8 cellular contexts compared by ENCODE assay signal in genomic region chr6:122798099-122798641, GRCh38. TPM values are rescaled to one million over a fixed set of nuclear protein-coding genes. Genes with fewer than 3 reads are reported as not detected.
DNase-seq lines count a peak whose midpoint lies in the region; ATAC-seq and FAIRE-seq lines count a peak whose summit lies in the region.

No MANE protein-coding gene starts in this region.

- DNase-seq in HuH-7 (ENCODE audit: low spot score) (peak; percentile 39), small intestine (peak; percentile 97), medulla oblongata (ENCODE audit: extremely low spot score) (no peak), KG1 (lab: John Stamatoyannopoulos, UW) (no peak), NCI-H526 treated with DMSO at 0.1 percent for 48 hours (lab: John Stamatoyannopoulos, UW) (no peak)

- peak; percentile 73 for FAIRE-seq in colon (lab: Jason Lieb, UNC)
- peak; percentile 68 for FAIRE-seq in small intestine (lab: Jason Lieb, UNC)

- no peaks in the 10 kb centered on the region for H3K36me3 ChIP-seq in small intestine (ENCODE audit: control insufficient read depth in 2 of 2, insufficient read depth in 2 of 2, low read length in 2 of 2)

- peaks cover 5 to 7% of the 10 kb centered on the region in 2 donors for H3K4me1 ChIP-seq in small intestine (ENCODE audit: control insufficient read depth in 2 of 2, insufficient read depth in 1 of 2, low read depth in 1 of 2, low read length in 1 of 2)

- ATAC-seq in GM18502 (IDR thresholded peaks at IDR 0.05; ENCODE audit: poor library complexity, unreplicated experiment) (peak; percentile 96), GM21515 (IDR thresholded peaks at IDR 0.05; ENCODE audit: unreplicated experiment) (peak; percentile 79)

- H3K4me3 ChIP-seq in small intestine (ENCODE audit: low read depth in 1 of 2, low read length in 2 of 2) = no peak overlapping the region

- peak overlapping the region; percentile 43 to 76 for H3K27ac ChIP-seq in small intestine (ENCODE audit: low read depth in 1 of 2, low read length in 1 of 2)

- no peaks in the 10 kb centered on the region for H3K9me3 ChIP-seq in small intestine (ENCODE audit: control insufficient read depth, low read depth)

- H3K27me3 ChIP-seq in small intestine (ENCODE audit: control insufficient read depth in 2 of 2, insufficient read depth in 2 of 2, low read length in 2 of 2) = no peaks in the 10 kb centered on the region

- 9 to 43% (median 13%) methylated on average over 6 of the region's 6 CpGs for WGBS in small intestine, 3 donors

RNA-seq across cellular contexts. Expression of gene SMPDL3A, which starts 9.1 kb away (rescaled TPM):
- 10 to 100 TPM; 21.0 to 72.1 (median 65.3) TPM for polyA plus RNA-seq in small intestine

RNA-seq across cellular contexts. Expression of gene FABP7, which starts 18.7 kb away (rescaled TPM):
- polyA plus RNA-seq in small intestine = 1 to 10 TPM in 1 of 3 donors, under 1 TPM in 1, not detected in 1; 0.67 to 1.6 TPM

Comparison
In these comparisons a context has a peak if more than half of its experiments do, and no peak if none do; other contexts are left out.
1. DNase-seq: peak in HuH-7 (single experiment) and small intestine (single experiment); none in medulla oblongata (single experiment), KG1 (single experiment) and NCI-H526 treated with DMSO at 0.1 percent for 48 hours (single experiment).